ENCODE assay signal across 8 cellular contexts in the genomic region with DNA sequence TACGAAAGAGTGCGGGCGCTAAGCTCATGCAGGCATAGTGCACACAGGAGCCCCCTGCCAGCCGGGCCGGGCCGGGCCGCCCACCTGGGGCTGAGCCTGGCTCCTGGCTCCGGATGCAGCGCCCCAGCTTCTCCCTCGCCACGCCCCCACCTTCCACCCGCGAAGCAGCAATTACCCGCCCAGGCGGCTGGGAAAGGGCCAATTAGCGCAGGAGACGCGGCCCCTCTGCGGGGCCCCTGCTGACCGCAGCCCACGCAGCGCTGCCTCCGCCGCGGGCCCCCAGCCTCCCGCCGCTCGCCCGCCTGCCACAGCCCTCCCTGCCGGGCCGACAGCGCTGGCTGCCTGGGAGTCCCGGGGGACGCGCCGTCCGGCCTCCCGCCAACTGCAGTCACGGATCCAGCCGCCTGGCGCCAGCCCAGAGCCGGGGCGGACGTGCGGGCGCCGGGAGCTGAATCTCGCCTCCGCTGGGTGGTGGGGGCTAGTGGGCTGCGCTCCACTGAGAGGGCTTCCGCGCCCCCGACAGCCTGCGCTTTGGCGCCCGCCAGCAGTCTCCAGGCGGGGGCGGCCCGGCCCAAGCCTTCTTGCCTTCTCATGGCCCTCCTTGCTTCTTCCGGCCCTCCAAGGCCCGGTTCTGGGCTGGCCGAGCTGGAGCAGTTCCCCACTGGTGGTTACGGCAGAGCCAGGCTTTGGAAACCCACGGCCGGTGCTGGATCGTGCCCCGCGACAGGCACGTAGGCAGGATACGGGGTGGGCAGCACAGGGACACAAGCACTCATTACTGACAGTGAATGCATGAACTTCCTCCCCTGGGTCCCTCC. TPM values are rescaled to one million over a fixed set of nuclear protein-coding genes. Genes with fewer than 3 reads are reported as not detected.
DNase-seq lines count a peak whose midpoint lies in the region; ATAC-seq and TF ChIP-seq lines count a peak whose summit lies in the region.

No MANE protein-coding gene starts in this region.

- H3K27me3 ChIP-seq in PC-9 (ENCODE audit: insufficient read depth, low read depth): peaks cover 20% of the 10 kb centered on the region
- peaks cover 13 to 75% (median 32%) of the 10 kb centered on the region in 3 experiments for H3K27me3 ChIP-seq in neuronal stem cell (ENCODE audit: control insufficient read depth in 3 of 3, insufficient read depth in 3 of 3, low read depth in 1 of 3, low read length in 3 of 3)

- no peak overlapping the region for H2BK120ac ChIP-seq in neuronal stem cell (ENCODE audit: low read depth, low read length)

- peak overlapping the region; percentile 84 for H2BK15ac ChIP-seq in neuronal stem cell (ENCODE audit: low read length)

- H3K9me3 ChIP-seq in PC-9 (ENCODE audit: insufficient read depth, low read depth): no peaks in the 10 kb centered on the region
- H3K9me3 ChIP-seq in neuronal stem cell (replicated peaks in 1 of 2; ENCODE audit: control insufficient read depth in 2 of 2, insufficient read depth in 1 of 2, low read depth in 1 of 2, low read length in 2 of 2): no peaks in the 10 kb centered on the region

- H3K27ac ChIP-seq in PC-9 (no peak overlapping the region), neuronal stem cell (replicated peaks; ENCODE audit: low read length) (no peak overlapping the region), substantia nigra (ENCODE audit: low read depth, low read length, poor library complexity, severe bottlenecking) (peak overlapping the region; percentile 91)

- H3K79me2 ChIP-seq in PC-9 (ENCODE audit: low read depth): no peaks in the 10 kb centered on the region

- peak overlapping the region; percentile 24 for H4K8ac ChIP-seq in neuronal stem cell (ENCODE audit: low read depth, low read length)

- H4K91ac ChIP-seq in neuronal stem cell (ENCODE audit: low read depth, low read length, poor library complexity): peak overlapping the region; percentile 28

- H2BK5ac ChIP-seq in neuronal stem cell (ENCODE audit: low read length): peak overlapping the region; percentile 24

- peak overlapping the region; percentile 71 for H3K23ac ChIP-seq in neuronal stem cell (ENCODE audit: low read depth, low read length, poor library complexity)

- no peak overlapping the region for H2AFZ ChIP-seq in PC-9
- peak overlapping the region; percentile 87 for H2AFZ ChIP-seq in neuronal stem cell (ENCODE audit: low read length)

- H3K9me2 ChIP-seq in PC-9 (ENCODE audit: insufficient read depth): no peaks in the 10 kb centered on the region

- CTCF ChIA-PET in PC-9 (lab: Charles Lee): no interaction called here

- peak overlapping the region; percentile 75 for H3K14ac ChIP-seq in neuronal stem cell (ENCODE audit: low read length)

- H3K36me3 ChIP-seq in PC-9 (ENCODE audit: low read depth): no peaks in the 10 kb centered on the region
- H3K36me3 ChIP-seq in neuronal stem cell (replicated peaks in 1 of 2; ENCODE audit: control insufficient read depth in 2 of 2, insufficient read depth in 2 of 2, low read length in 2 of 2): no peaks in the 10 kb centered on the region

- ATAC-seq in GM18520 (IDR thresholded peaks at IDR 0.05; ENCODE audit: unreplicated experiment): no peak

- no peak for TF ChIP-seq CTCF in PC-9 (conservative IDR thresholded peaks at IDR 0.05)

- intact Hi-C loops in PC-9 (cut with micrococcal nuclease; ENCODE audit: unreplicated experiment): loop anchor here (2.0 kb wide), 1 partner anchor 119 kb away; no protein-coding TSS in a partner anchor

- no peaks in the 10 kb centered on the region for H4K20me1 ChIP-seq in PC-9 (ENCODE audit: insufficient read depth)

- DNase-seq in COLO668 (lab: John Stamatoyannopoulos, UW; ENCODE audit: unreplicated experiment) (peak; percentile 67), HCEC 1CT (peak; percentile 16), PC-9 (peak in 1 of 2 experiments; percentile 52), activated gamma-delta T cell treated with Interleukin-2 at 50 U/mL for 16 hours (peak; percentile 55), germinal center (ENCODE audit: low spot score) (peak; percentile 59), neuronal stem cell (ENCODE audit: low spot score) (peak; percentile 44), substantia nigra (lab: John Stamatoyannopoulos, UW) (peak in 42 of 49 donors; percentile 13 to 99 (median 56))

- H3K4me3 ChIP-seq in PC-9: no peak overlapping the region
- peak overlapping the region; percentile 22 to 75 for H3K4me3 ChIP-seq in neuronal stem cell (ENCODE audit: low read length in 2 of 2)

- peak overlapping the region; percentile 44; the same call in 1 of the 2 replicates for H3K4me2 ChIP-seq in PC-9
- H3K4me2 ChIP-seq in neuronal stem cell (ENCODE audit: insufficient read depth, low read length, poor library complexity, severe bottlenecking): peak overlapping the region; percentile 82

- BruUV-seq in PC-9 (replicated peaks; lab: Mats Ljungman, UMichigan): no TSS peak

- H3K4ac ChIP-seq in neuronal stem cell (ENCODE audit: low read length): peak overlapping the region; percentile 76

- H3K79me1 ChIP-seq in neuronal stem cell (ENCODE audit: low read depth, low read length): no peaks in the 10 kb centered on the region

- WGBS in neuronal stem cell (ENCODE audit: extremely low coverage in 2 of 2, insufficient read length in 2 of 2, insufficient replicate concordance in 1 of 2), 2 donors: no CpG with 5 or more reads among the region's 70 CpGs

- POLR2A ChIA-PET in PC-9 (lab: Charles Lee; ENCODE audit: unreplicated experiment): no interaction called here

- peaks cover 6% of the 10 kb centered on the region; the same call in 1 of the 2 replicates for H3F3A ChIP-seq in PC-9 (ENCODE audit: insufficient read depth, low read depth)

- H3K4me1 ChIP-seq in PC-9 (replicated peaks; ENCODE audit: insufficient read depth): no peaks in the 10 kb centered on the region
- H3K4me1 ChIP-seq in neuronal stem cell (ENCODE audit: control insufficient read depth in 2 of 2, insufficient read depth in 1 of 2, low read depth in 1 of 2, low read length in 2 of 2): peaks cover 6 to 10% of the 10 kb centered on the region in 2 donors

- H3K18ac ChIP-seq in neuronal stem cell (ENCODE audit: low read length): peak overlapping the region; percentile 89

- H3K9ac ChIP-seq in neuronal stem cell (ENCODE audit: low read depth, low read length, poor library complexity): peak overlapping the region; percentile 81

- H2AK5ac ChIP-seq in neuronal stem cell (ENCODE audit: low read depth, low read length): peak overlapping the region; percentile 96

- H2BK12ac ChIP-seq in neuronal stem cell (ENCODE audit: low read length): peak overlapping the region; percentile 84

RNA-seq across cellular contexts. Expression of a gene that starts 14.9 kb away (rescaled TPM):
- total RNA-seq in PC-9 (2021): 58.7 and 63.3 TPM in 2 replicates
- 58.1 TPM for polyA plus RNA-seq in neuronal stem cell (2013, experiment 1 of 2)
- polyA plus RNA-seq in neuronal stem cell (2013, experiment 2 of 2): 64.0 TPM

RNA-seq across cellular contexts. Expression of a gene that starts 25.6 kb away (rescaled TPM):
- 2.5 and 3.1 TPM in 2 replicates for total RNA-seq in PC-9 (2021)
- 0.54 TPM for polyA plus RNA-seq in neuronal stem cell (2013, experiment 1 of 2)
- 0.48 TPM for polyA plus RNA-seq in neuronal stem cell (2013, experiment 2 of 2)

RNA-seq across cellular contexts. Expression of a gene that starts 53.0 kb away (rescaled TPM):
- 9.1 and 10.1 TPM in 2 replicates for total RNA-seq in PC-9 (2021)
- polyA plus RNA-seq in neuronal stem cell (2013, experiment 1 of 2): 2.4 TPM
- 2.5 TPM for polyA plus RNA-seq in neuronal stem cell (2013, experiment 2 of 2)
